ENCODE assay signal across 8 cellular contexts in genomic region chr5:61408476-61409168, GRCh38.
DNase-seq lines count a peak whose midpoint lies in the region; ATAC-seq and TF ChIP-seq lines count a peak whose summit lies in the region.

No MANE protein-coding gene starts in this region.

- intact Hi-C loops in Caco-2 (cut with micrococcal nuclease; ENCODE audit: unreplicated experiment) (loop anchor here (1.0 kb wide), 1 partner anchor 77 kb away; no protein-coding TSS in a partner anchor), lower lobe of right lung (cut with DNase I) (no loop called here)

- H3K27ac ChIP-seq in lower lobe of right lung, result no peak overlapping the region

- H3K36me3 ChIP-seq in Caco-2 (ENCODE audit: control insufficient read depth, insufficient read depth, low read length) (no peaks in the 10 kb centered on the region), lower lobe of right lung (no peaks in the 10 kb centered on the region)

- H3K36me3 Mint-ChIP-seq in Caco-2 (ENCODE audit: insufficient read depth, unreplicated experiment), result peaks cover 11% of the 10 kb centered on the region

- CTCF ChIA-PET in Caco-2 (lab: Charles Lee), result interaction anchor here (0.6 kb wide), 2 partner anchors 27 to 351 kb away, joined by 3 read pairs; no protein-coding TSS in a partner anchor

- no TSS peak for BruUV-seq in Caco-2 (replicated peaks; lab: Mats Ljungman, UMichigan)

- DNase-seq in Caco-2 (peak; percentile 97 to 98), HUDEP-2 (lab: John Stamatoyannopoulos, UW; ENCODE audit: unreplicated experiment in 76 of 76) (peak in 75 of 76 experiments; percentile 25 to 98 (median 92)), NOMO-1 treated with DMSO at 0.1 percent for 48 hours (lab: John Stamatoyannopoulos, UW; ENCODE audit: unreplicated experiment) (peak; percentile 98), lower lobe of right lung (peak; percentile 100)
- peak; percentile 86 to 96 (median 96) for DNase-seq in activated CD8-positive, alpha-beta memory T cell treated with anti-CD3 and anti-CD28 coated beads for 48 hours (ENCODE audit: low read depth in 2 of 3, low spot score in 2 of 3)
- DNase-seq in effector CD8-positive, alpha-beta T cell (lab: John Stamatoyannopoulos, UW), result peak; percentile 96
- peak; percentile 87 to 95 (median 90) for DNase-seq in stimulated activated CD4-positive, alpha-beta T cell treated with anti-CD3 and anti-CD28 coated beads, TNF-alpha, amount 100 ng/mL, for 1 hour (ENCODE audit: low read depth in 3 of 3, low spot score in 1 of 3)

- H3K4me3 Mint-ChIP-seq in Caco-2 (ENCODE audit: unreplicated experiment), result peak overlapping the region; percentile 84

- peak; percentile 100 for ATAC-seq in GM21515 (IDR thresholded peaks at IDR 0.05; ENCODE audit: unreplicated experiment)
- peak; percentile 99 to 100 for ATAC-seq in lower lobe of right lung

- no peaks in the 10 kb centered on the region for H3K9me3 Mint-ChIP-seq in Caco-2 (ENCODE audit: unreplicated experiment)

- peaks cover 18% of the 10 kb centered on the region for H3K4me1 ChIP-seq in Caco-2
- H3K4me1 ChIP-seq in lower lobe of right lung, result peaks cover 22% of the 10 kb centered on the region

- H3K27ac Mint-ChIP-seq in Caco-2 (ENCODE audit: unreplicated experiment), result peak overlapping the region; percentile 85

- H3K4me3 ChIP-seq in Caco-2 (ENCODE audit: low read depth, low read length), result peak overlapping the region; percentile 31
- H3K4me3 ChIP-seq in lower lobe of right lung, result peak overlapping the region; percentile 19

- H3K27me3 ChIP-seq in Caco-2 (replicated peaks; ENCODE audit: control insufficient read depth, insufficient read depth, low read length), result no peaks in the 10 kb centered on the region
- no peaks in the 10 kb centered on the region for H3K27me3 ChIP-seq in lower lobe of right lung (ENCODE audit: low read depth)

- H3K9me3 ChIP-seq in Caco-2, result no peaks in the 10 kb centered on the region
- H3K9me3 ChIP-seq in lower lobe of right lung, result no peaks in the 10 kb centered on the region

- POLR2A ChIA-PET in Caco-2 (lab: Charles Lee), result interaction anchor here (0.6 to 1.0 kb wide), 3 partner anchors 46 to 77 kb away, joined by 7 to 13 read pairs (median 7); no protein-coding TSS in a partner anchor

- TF ChIP-seq CTCF in Caco-2 (IDR thresholded peaks at IDR 0.05; ENCODE audit: insufficient read depth in 1 of 2, low read depth in 1 of 2, low read length in 1 of 2, severe bottlenecking in 1 of 2, unreplicated experiment in 1 of 2) (no peak), lower lobe of right lung (IDR thresholded peaks at IDR 0.05) (no peak)

- peaks cover 27% of the 10 kb centered on the region for H3K4me1 Mint-ChIP-seq in Caco-2 (ENCODE audit: low read depth, unreplicated experiment)

- H3K27me3 Mint-ChIP-seq in Caco-2 (ENCODE audit: insufficient read depth, unreplicated experiment), result no peaks in the 10 kb centered on the region
